1 cellular context compared by ENCODE assay signal in the genomic region with DNA sequence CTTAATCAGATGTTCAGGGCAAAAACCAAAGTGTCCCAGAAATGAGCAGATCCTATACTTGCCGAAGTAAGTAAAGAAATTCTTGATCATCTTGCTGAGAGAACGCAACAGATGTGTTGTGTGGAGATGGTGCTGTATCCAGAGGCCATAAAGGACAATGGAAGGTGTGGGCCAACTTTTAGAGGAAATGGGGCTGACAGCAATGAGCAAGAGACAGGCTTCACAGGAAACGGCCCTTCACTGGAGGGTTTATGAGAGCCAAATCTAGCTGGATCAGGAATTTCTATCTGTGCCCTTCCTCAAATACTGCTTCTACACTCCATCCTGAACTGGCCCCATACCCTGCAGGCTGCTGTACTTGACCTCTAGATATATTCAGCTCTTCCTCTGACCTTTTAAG.
TF ChIP-seq lines count a peak whose summit lies in the region.

No MANE protein-coding gene starts in this region.

TF ChIP-seq in SK-N-SH treated with all-trans-retinoic acid at 6 μM for 48 hours, 23 proteins besides CTCF, POLR2A, EP300 and RAD21 (continued from another document):
- TF ChIP-seq, protein P1, sequence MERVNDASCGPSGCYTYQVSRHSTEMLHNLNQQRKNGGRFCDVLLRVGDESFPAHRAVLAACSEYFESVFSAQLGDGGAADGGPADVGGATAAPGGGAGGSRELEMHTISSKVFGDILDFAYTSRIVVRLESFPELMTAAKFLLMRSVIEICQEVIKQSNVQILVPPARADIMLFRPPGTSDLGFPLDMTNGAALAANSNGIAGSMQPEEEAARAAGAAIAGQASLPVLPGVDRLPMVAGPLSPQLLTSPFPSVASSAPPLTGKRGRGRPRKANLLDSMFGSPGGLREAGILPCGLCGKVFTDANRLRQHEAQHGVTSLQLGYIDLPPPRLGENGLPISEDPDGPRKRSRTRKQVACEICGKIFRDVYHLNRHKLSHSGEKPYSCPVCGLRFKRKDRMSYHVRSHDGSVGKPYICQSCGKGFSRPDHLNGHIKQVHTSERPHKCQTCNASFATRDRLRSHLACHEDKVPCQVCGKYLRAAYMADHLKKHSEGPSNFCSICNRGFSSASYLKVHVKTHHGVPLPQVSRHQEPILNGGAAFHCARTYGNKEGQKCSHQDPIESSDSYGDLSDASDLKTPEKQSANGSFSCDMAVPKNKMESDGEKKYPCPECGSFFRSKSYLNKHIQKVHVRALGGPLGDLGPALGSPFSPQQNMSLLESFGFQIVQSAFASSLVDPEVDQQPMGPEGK (CRISPR knock-in tag; IDR thresholded peaks at IDR 0.05; ENCODE audit: borderline replicate concordance) = no peak
- TF ChIP-seq TOX (CRISPR knock-in tag; IDR thresholded peaks at IDR 0.05; ENCODE audit: borderline replicate concordance) = no peak
- TF ChIP-seq GLIS3 (CRISPR knock-in tag; IDR thresholded peaks at IDR 0.05) = no peak
- TF ChIP-seq, protein P2, sequence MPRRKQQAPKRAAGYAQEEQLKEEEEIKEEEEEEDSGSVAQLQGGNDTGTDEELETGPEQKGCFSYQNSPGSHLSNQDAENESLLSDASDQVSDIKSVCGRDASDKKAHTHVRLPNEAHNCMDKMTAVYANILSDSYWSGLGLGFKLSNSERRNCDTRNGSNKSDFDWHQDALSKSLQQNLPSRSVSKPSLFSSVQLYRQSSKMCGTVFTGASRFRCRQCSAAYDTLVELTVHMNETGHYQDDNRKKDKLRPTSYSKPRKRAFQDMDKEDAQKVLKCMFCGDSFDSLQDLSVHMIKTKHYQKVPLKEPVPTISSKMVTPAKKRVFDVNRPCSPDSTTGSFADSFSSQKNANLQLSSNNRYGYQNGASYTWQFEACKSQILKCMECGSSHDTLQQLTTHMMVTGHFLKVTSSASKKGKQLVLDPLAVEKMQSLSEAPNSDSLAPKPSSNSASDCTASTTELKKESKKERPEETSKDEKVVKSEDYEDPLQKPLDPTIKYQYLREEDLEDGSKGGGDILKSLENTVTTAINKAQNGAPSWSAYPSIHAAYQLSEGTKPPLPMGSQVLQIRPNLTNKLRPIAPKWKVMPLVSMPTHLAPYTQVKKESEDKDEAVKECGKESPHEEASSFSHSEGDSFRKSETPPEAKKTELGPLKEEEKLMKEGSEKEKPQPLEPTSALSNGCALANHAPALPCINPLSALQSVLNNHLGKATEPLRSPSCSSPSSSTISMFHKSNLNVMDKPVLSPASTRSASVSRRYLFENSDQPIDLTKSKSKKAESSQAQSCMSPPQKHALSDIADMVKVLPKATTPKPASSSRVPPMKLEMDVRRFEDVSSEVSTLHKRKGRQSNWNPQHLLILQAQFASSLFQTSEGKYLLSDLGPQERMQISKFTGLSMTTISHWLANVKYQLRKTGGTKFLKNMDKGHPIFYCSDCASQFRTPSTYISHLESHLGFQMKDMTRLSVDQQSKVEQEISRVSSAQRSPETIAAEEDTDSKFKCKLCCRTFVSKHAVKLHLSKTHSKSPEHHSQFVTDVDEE (CRISPR knock-in tag; IDR thresholded peaks at IDR 0.05) = no peak
- TF ChIP-seq BACH2 (CRISPR knock-in tag; IDR thresholded peaks at IDR 0.05; ENCODE audit: borderline replicate concordance) = no peak
- no peak for TF ChIP-seq ZFP3 (CRISPR knock-in tag; IDR thresholded peaks at IDR 0.05)
- TF ChIP-seq, protein P3, sequence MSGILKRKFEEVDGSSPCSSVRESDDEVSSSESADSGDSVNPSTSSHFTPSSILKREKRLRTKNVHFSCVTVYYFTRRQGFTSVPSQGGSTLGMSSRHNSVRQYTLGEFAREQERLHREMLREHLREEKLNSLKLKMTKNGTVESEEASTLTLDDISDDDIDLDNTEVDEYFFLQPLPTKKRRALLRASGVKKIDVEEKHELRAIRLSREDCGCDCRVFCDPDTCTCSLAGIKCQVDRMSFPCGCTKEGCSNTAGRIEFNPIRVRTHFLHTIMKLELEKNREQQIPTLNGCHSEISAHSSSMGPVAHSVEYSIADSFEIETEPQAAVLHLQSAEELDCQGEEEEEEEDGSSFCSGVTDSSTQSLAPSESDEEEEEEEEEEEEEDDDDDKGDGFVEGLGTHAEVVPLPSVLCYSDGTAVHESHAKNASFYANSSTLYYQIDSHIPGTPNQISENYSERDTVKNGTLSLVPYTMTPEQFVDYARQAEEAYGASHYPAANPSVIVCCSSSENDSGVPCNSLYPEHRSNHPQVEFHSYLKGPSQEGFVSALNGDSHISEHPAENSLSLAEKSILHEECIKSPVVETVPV (CRISPR knock-in tag; IDR thresholded peaks at IDR 0.05) = no peak
- TF ChIP-seq ZFP30 (CRISPR knock-in tag; IDR thresholded peaks at IDR 0.05) = no peak
- TF ChIP-seq, protein P4, sequence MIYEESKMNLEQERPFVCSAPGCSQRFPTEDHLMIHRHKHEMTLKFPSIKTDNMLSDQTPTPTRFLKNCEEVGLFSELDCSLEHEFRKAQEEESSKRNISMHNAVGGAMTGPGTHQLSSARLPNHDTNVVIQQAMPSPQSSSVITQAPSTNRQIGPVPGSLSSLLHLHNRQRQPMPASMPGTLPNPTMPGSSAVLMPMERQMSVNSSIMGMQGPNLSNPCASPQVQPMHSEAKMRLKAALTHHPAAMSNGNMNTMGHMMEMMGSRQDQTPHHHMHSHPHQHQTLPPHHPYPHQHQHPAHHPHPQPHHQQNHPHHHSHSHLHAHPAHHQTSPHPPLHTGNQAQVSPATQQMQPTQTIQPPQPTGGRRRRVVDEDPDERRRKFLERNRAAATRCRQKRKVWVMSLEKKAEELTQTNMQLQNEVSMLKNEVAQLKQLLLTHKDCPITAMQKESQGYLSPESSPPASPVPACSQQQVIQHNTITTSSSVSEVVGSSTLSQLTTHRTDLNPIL (CRISPR knock-in tag; IDR thresholded peaks at IDR 0.05; ENCODE audit: low read depth) = no peak
- TF ChIP-seq ZC3H10 (CRISPR knock-in tag; IDR thresholded peaks at IDR 0.05) = no peak
- no peak for TF ChIP-seq ZNF8 (CRISPR knock-in tag; IDR thresholded peaks at IDR 0.05)
TF ChIP-seq in SK-N-SH treated with all-trans-retinoic acid at 6 μM for 48 hours: peak in this region for 0.
